Comparison of ENCODE assay signal across 1 cellular context in the genomic region with DNA sequence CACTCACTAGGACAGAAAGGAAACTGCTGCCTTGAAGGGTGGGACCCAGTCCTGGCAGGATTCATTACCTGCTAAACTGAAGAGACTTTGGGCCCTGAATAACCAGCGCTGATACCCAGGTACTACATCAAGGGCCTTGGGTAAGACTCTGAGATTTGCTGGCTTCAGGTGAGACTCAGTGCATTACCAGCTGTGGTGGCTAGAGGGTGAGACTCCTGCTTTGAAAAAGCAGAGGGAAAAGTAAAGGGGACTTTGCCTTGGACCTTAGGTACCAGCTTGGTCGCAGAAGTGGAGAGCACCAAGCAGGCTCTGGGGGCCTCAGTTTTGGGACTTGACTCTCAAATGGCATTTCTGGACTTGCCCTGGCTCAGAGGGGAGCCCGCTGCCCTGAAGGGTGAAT.
TF ChIP-seq lines count a peak whose summit lies in the region.

No MANE protein-coding gene starts in this region.

TF ChIP-seq in GM23338, 12 proteins besides CTCF, POLR2A, EP300 and RAD21 (continued from another document):
- TF ChIP-seq, protein P1, sequence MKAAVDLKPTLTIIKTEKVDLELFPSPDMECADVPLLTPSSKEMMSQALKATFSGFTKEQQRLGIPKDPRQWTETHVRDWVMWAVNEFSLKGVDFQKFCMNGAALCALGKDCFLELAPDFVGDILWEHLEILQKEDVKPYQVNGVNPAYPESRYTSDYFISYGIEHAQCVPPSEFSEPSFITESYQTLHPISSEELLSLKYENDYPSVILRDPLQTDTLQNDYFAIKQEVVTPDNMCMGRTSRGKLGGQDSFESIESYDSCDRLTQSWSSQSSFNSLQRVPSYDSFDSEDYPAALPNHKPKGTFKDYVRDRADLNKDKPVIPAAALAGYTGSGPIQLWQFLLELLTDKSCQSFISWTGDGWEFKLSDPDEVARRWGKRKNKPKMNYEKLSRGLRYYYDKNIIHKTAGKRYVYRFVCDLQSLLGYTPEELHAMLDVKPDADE (IDR thresholded peaks at IDR 0.05), result no peak
- TF ChIP-seq POLR2AphosphoS5 (IDR thresholded peaks at IDR 0.05; ENCODE audit: low read depth) (no peak), EZH2phosphoT487 (IDR thresholded peaks at IDR 0.05; ENCODE audit: unreplicated experiment) (no peak), EZH2 (IDR thresholded peaks at IDR 0.05; ENCODE audit: low read depth, unreplicated experiment) (no peak), STAT1 (IDR thresholded peaks at IDR 0.05; ENCODE audit: unreplicated experiment) (no peak), ZNF114 (CRISPR knock-in tag; IDR thresholded peaks at IDR 0.05) (no peak), CREB1 (CRISPR knock-in tag; IDR thresholded peaks at IDR 0.05; ENCODE audit: low read depth) (no peak), ZNF462 (CRISPR knock-in tag; IDR thresholded peaks at IDR 0.05) (no peak), ZNF331 (CRISPR knock-in tag; IDR thresholded peaks at IDR 0.05; ENCODE audit: low read depth) (no peak), NANOG (IDR thresholded peaks at IDR 0.05; ENCODE audit: borderline replicate concordance) (no peak), JUNB (IDR thresholded peaks at IDR 0.05; ENCODE audit: unreplicated experiment) (no peak)
TF ChIP-seq in GM23338: peak in this region for 0.
